In the genomic region with DNA sequence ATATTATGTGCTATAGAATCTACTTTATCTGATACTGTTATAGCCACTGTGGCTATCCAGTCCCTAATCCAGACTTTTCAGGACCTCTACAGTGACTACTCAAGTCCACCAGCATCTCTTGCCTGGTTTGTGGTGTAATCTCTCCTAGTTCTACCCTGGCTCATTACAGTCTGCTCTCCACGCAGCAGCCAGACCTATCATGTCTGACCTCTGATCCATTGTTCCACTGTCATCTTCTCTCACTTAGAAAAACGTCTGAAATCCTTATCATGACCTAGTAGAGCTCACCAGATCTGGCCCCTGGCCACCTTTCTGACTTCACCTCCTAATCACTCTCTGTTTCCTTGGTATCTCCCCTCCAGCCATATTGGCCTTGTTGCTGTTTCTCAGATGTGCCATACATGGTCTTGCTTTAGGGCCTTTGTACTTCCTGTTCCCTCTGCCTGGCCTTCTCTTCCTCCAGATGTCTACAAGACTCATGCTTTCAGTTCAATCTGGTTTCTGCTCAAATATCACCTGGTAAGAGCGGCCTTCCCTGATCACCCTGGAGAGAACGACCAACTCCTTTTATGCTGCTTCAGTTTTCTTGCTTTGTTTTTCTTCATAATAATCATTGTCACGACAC, we compare ENCODE assay signal across 18 cellular contexts.
"Had no signal": no experiment of that assay in that cellular context is flagged by ENCODE, and none has a peak within 500 bp of the region (broad histone marks: within the 10 kb centered on the region; RNA-seq: fewer than 3 reads in every experiment).

No MANE protein-coding gene starts in this region.

- H3K27ac Mint-ChIP-seq: naive B cell, nephron had no signal

- H3K36me3 ChIP-seq: colonic mucosa, esophagus squamous epithelium, gastroesophageal sphincter, neutrophil, sigmoid colon, stomach, thoracic aorta, transverse colon had no signal

- H3K4me1 Mint-ChIP-seq: naive B cell, nephron had no signal

- H3K9me3 ChIP-seq: colonic mucosa, esophagus squamous epithelium, gastroesophageal sphincter, neutrophil, psoas muscle, sigmoid colon, thoracic aorta, transverse colon had no signal

- H3K4me3 Mint-ChIP-seq: naive B cell, nephron had no signal

- H3K4me1 ChIP-seq: colonic mucosa, esophagus squamous epithelium, gastroesophageal sphincter, psoas muscle, sigmoid colon, stomach, transverse colon had no signal

- H3K4me3 ChIP-seq: colonic mucosa, esophagus squamous epithelium, gastroesophageal sphincter, psoas muscle, sigmoid colon, skin epidermis, stomach, thoracic aorta, transverse colon had no signal

- ATAC-seq: gastroesophageal sphincter, left colon, psoas muscle had no signal

- H3K27ac ChIP-seq: colonic mucosa, esophagus squamous epithelium, gastroesophageal sphincter, neutrophil, psoas muscle, sigmoid colon, skin epidermis, stomach, thoracic aorta, transverse colon had no signal

- DNase-seq: colonic mucosa; dermis blood vessel endothelial cell; esophagus squamous epithelium; glutamatergic neuron; left colon; mesendoderm; naive B cell; psoas muscle; sigmoid colon; stimulated activated naive CD4-positive, alpha-beta T cell; stomach; substantia nigra; transverse colon had no signal

- H3K27me3 ChIP-seq: colonic mucosa, esophagus squamous epithelium, neutrophil, sigmoid colon, stomach had no signal

- H3K9me3 Mint-ChIP-seq: nephron had no signal
